ENCODE assay signal across 20 cellular contexts in the genomic region with DNA sequence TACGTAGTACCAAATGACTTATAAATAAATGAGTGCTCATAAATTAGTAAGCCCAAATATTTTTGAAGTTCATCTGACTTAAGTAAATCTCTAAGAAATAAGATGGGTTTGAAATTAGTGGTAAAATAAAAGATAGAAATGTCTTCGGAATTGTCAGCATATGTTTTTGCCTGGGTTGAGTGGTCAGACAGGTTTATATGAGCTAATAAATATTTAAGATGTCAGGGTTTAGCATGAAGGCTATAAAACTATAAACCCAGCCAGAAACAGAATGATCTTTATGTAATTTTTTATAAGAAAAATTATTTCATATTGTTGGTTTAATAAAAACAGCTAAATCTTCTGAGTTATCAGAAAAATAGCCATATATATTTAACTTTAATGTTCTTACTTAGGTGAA. TPM values are rescaled to one million over a fixed set of nuclear protein-coding genes. Genes with fewer than 3 reads are reported as not detected.
DNase-seq lines count a peak whose midpoint lies in the region; ATAC-seq, FAIRE-seq and TF ChIP-seq lines count a peak whose summit lies in the region.
"Had no signal": no experiment of that assay in that cellular context is flagged by ENCODE, and none has a peak within 500 bp of the region (broad histone marks: within the 10 kb centered on the region; RNA-seq: fewer than 3 reads in every experiment).

No MANE protein-coding gene starts in this region.

- H3K4me1 Mint-ChIP-seq in H9 = peaks cover 0 to 5% of the 10 kb centered on the region in 2 experiments; a peak in 2 of 4 replicates
- H3K4me1 Mint-ChIP-seq: B cell; CD4-positive, CD25-positive, alpha-beta regulatory T cell had no signal

- TF ChIP-seq CTCF in HCT116 (IDR thresholded peaks at IDR 0.05 in 2 of 3, conservative IDR thresholded peaks at IDR 0.05 in 1 of 3; ENCODE audit: borderline replicate concordance in 1 of 3, insufficient read depth in 1 of 3, low read depth in 2 of 3, low read length in 2 of 3) (no peak), H9 (conservative IDR thresholded peaks at IDR 0.05) (no peak)

- ATAC-seq in HCT116 = no peak
- ATAC-seq: CD8-positive, alpha-beta T cell had no signal

- no peak overlapping the region for H2BK5ac ChIP-seq in H9 (ENCODE audit: insufficient read length, low read length)

- WGBS in H9 (ENCODE audit: extremely low coverage, insufficient read length, low lambda C conversion rate) = no CpG with 5 or more reads among the region's 2 CpGs

- H3K4me2 ChIP-seq in HCT116 (ENCODE audit: low read length) = no peak overlapping the region
- H3K4me2 ChIP-seq in H9 (ENCODE audit: insufficient read depth, insufficient read length, low read length) = no peak overlapping the region
- H3K4me2 ChIP-seq: BLaER1 had no signal

- H3K9ac ChIP-seq in HCT116 (ENCODE audit: low read length) = no peak overlapping the region
- no peak overlapping the region for H3K9ac ChIP-seq in H9 (ENCODE audit: extremely low read depth, insufficient read length, low read length)
- H3K9ac ChIP-seq: BLaER1, GM23248 had no signal

- no peak overlapping the region for H3K4me3 Mint-ChIP-seq in H9
- H3K4me3 Mint-ChIP-seq: B cell; CD4-positive, CD25-positive, alpha-beta regulatory T cell; CD8-positive, alpha-beta T cell had no signal

- no peak overlapping the region for H2BK12ac ChIP-seq in H9 (ENCODE audit: insufficient read length, low read depth, low read length)

- H2BK120ac ChIP-seq in H9 (ENCODE audit: low read depth, low read length, poor library complexity, severe bottlenecking) = no peak overlapping the region

- RAD21 ChIA-PET in HCT116 (lab: Charles Lee; ENCODE audit: low non-redundant PET in 1 of 2, low total read pairs in 2 of 2, uncharacterized antibody in 2 of 2, unreplicated experiment in 2 of 2) = no interaction called here

- POLR2A ChIA-PET in HCT116 (lab: Charles Lee) = no interaction called here

- TF ChIP-seq POLR2A in HCT116 (IDR thresholded peaks at IDR 0.05; ENCODE audit: borderline replicate concordance, extremely low read depth, insufficient read depth, insufficient read length) = no peak

- no peak overlapping the region for H3K27ac Mint-ChIP-seq in H9
- H3K27ac Mint-ChIP-seq: B cell; CD4-positive, CD25-positive, alpha-beta regulatory T cell; CD8-positive, alpha-beta T cell had no signal

- intact Hi-C loops in HCT116 (cut with micrococcal nuclease) = no loop called here

- no peaks in the 10 kb centered on the region for H3K36me3 ChIP-seq in HCT116 (ENCODE audit: control insufficient read depth in 1 of 2, insufficient read depth in 2 of 2, low read length in 2 of 2)

- H4K91ac ChIP-seq in H9 (ENCODE audit: insufficient read length, low read depth, low read length) = no peak overlapping the region

- H2AK5ac ChIP-seq in H9 (ENCODE audit: insufficient read length, low read length) = no peak overlapping the region

- no peaks in the 10 kb centered on the region for H3K23me2 ChIP-seq in H9 (ENCODE audit: insufficient read length, low read depth, low read length, poor library complexity, severe bottlenecking)

- no peaks in the 10 kb centered on the region; a peak in 1 of 7 replicates for H3K36me3 Mint-ChIP-seq in H9 (ENCODE audit: insufficient read depth in 1 of 3, low read depth in 3 of 3)
- H3K36me3 Mint-ChIP-seq: CD4-positive, CD25-positive, alpha-beta regulatory T cell; CD8-positive, alpha-beta T cell had no signal

- no peaks in the 10 kb centered on the region for H3K27me3 ChIP-seq in HCT116 (ENCODE audit: insufficient read depth, low read length)
- no peaks in the 10 kb centered on the region for H3K27me3 ChIP-seq in H9 (ENCODE audit: insufficient read depth, low read length)
- H3K27me3 ChIP-seq: BLaER1 had no signal

- H3K79me2 ChIP-seq in HCT116 (ENCODE audit: insufficient read depth, low read length) (no peaks in the 10 kb centered on the region), H9 (ENCODE audit: insufficient read depth, low read length) (no peaks in the 10 kb centered on the region)

- no peak overlapping the region for H4K5ac ChIP-seq in H9 (ENCODE audit: insufficient read length, low read depth, low read length)

- TF ChIP-seq RAD21 in HCT116 (IDR thresholded peaks at IDR 0.05; ENCODE audit: low read depth) = no peak

- H3K4me3 ChIP-seq in HCT116 (replicated peaks in 1 of 2; ENCODE audit: low read depth in 1 of 2, low read length in 2 of 2) = no peak overlapping the region
- H3K4me3 ChIP-seq: BLaER1, GM23248 had no signal

- H3K56ac ChIP-seq in H9 (ENCODE audit: insufficient read length, low read depth, low read length) = no peak overlapping the region

- H3K9me3 Mint-ChIP-seq in H9 = peaks cover 5 to 22% of the 10 kb centered on the region in 2 experiments

- no peaks in the 10 kb centered on the region for H3K9me2 ChIP-seq in HCT116 (ENCODE audit: insufficient read depth)

- no peak overlapping the region for H2BK15ac ChIP-seq in H9 (ENCODE audit: low read depth, low read length)

- no peaks in the 10 kb centered on the region for H4K20me1 ChIP-seq in HCT116 (ENCODE audit: insufficient read depth)
- no peaks in the 10 kb centered on the region for H4K20me1 ChIP-seq in H9 (ENCODE audit: control insufficient read depth, insufficient read depth, insufficient read length)
- H4K20me1 ChIP-seq: BLaER1 had no signal

- H3K9me3 ChIP-seq in HCT116 (ENCODE audit: control insufficient read depth in 1 of 2, insufficient read depth in 1 of 2, low read depth in 1 of 2, low read length in 2 of 2) (0 out of 4 replicates have a peak, but pooled peaks cover 0 to 3% of the 10 kb centered on the region in 2 experiments), H9 (ENCODE audit: control insufficient read depth, low read depth, low read length) (no peaks in the 10 kb centered on the region)

- H3K23ac ChIP-seq in H9 (ENCODE audit: insufficient read length, low read depth, low read length) = no peak overlapping the region

- H3K27me3 Mint-ChIP-seq in H9 (ENCODE audit: low read depth) = peaks cover 26% of the 10 kb centered on the region

- CTCF ChIA-PET in HCT116 (lab: Charles Lee) = interaction anchor here (1.5 kb wide), 1 partner anchor 41 kb away, joined by 6 read pairs; no protein-coding TSS in a partner anchor

- H4K8ac ChIP-seq in H9 (replicated peaks; ENCODE audit: insufficient read length, low read depth, low read length) = no peak overlapping the region

- no peak overlapping the region for H3K18ac ChIP-seq in H9 (ENCODE audit: insufficient read length, low read depth, low read length)

- H3K4ac ChIP-seq in H9 (ENCODE audit: low read depth, low read length) = no peak overlapping the region

- H3T11ph ChIP-seq in H9 (ENCODE audit: low read length) = no peak overlapping the region

- H2BK20ac ChIP-seq in H9 (ENCODE audit: low read depth, low read length, poor library complexity, severe bottlenecking) = no peak overlapping the region

- no TSS peak for BruUV-seq in HCT116 (replicated peaks; lab: Mats Ljungman, UMichigan)

- H2AFZ ChIP-seq in HCT116 (ENCODE audit: low read depth, low read length, poor library complexity, severe bottlenecking) (no peak overlapping the region), H9 (ENCODE audit: low read length) (no peak overlapping the region)
- H2AFZ ChIP-seq: GM23248 had no signal

- H3K4me1 ChIP-seq in HCT116 (ENCODE audit: control insufficient read depth in 1 of 2, insufficient read depth in 2 of 2, low read length in 2 of 2) (no peaks in the 10 kb centered on the region), H9 (ENCODE audit: insufficient read depth, low read length) (no peaks in the 10 kb centered on the region)

- FAIRE-seq in TTC549 (lab: Jason Lieb, UNC) = peak; percentile 51
- FAIRE-seq: GM12892, GM19239, H1 had no signal

- H3K27ac ChIP-seq in HCT116 (ENCODE audit: low read depth, low read length) (no peak overlapping the region), H9 (ENCODE audit: insufficient read length, low read depth, low read length) (no peak overlapping the region)
- H3K27ac ChIP-seq: BLaER1, C4-2B, GM23248 had no signal

- no peaks in the 10 kb centered on the region for H3K79me1 ChIP-seq in H9 (ENCODE audit: insufficient read depth, low read depth, low read length, poor library complexity, severe bottlenecking)

- DNase-seq in NCI-H2171 treated with DMSO at 0.1 percent for 48 hours (lab: John Stamatoyannopoulos, UW) (peak; percentile 14), NCI-H2171 (lab: John Stamatoyannopoulos, UW) (no peak), HCT116 (ENCODE audit: low read depth, low spot score) (no peak), myocyte (ENCODE audit: low read depth) (peak; percentile 15), NCI-H2196 treated with DMSO at 0.1 percent for 48 hours (lab: John Stamatoyannopoulos, UW; ENCODE audit: unreplicated experiment) (no peak), SK-N-DZ (ENCODE audit: low spot score) (no peak), H9 (no peak)
- DNase-seq: Caco-2; CD4-positive, CD25-positive, alpha-beta regulatory T cell; CD8-positive, alpha-beta T cell; DMS153; GM23248; H7 had no signal

- no peak overlapping the region for H3K14ac ChIP-seq in H9 (ENCODE audit: insufficient read depth, low read length)

TF ChIP-seq in HCT116, 20 proteins besides CTCF, POLR2A, EP300 and RAD21:
- TF ChIP-seq EZH2 (IDR thresholded peaks at IDR 0.05) = no peak
- TF ChIP-seq CBX3 (IDR thresholded peaks at IDR 0.05; ENCODE audit: low read depth) = peak; percentile 68; the same call in 1 of the 2 replicates

RNA-seq across cellular contexts. Expression of gene JAG2, which starts 37.3 kb away (rescaled TPM):
- total RNA-seq in HCT116 (2021; ENCODE audit: unreplicated experiment) = 85.9 TPM
- 71.0 and 86.6 TPM in 2 replicates for polyA plus RNA-seq in HCT116 (2012)
- total RNA-seq in myocyte = 32.5 and 42.7 TPM in 2 replicates
- polyA plus RNA-seq in myocyte (2012) = 12.0 TPM
- 1.1 and 1.9 TPM in 2 replicates for polyA plus RNA-seq in SK-N-DZ (2014; cell fraction: cytosol; rRNA removed)
- 8.2 and 9.0 TPM in 2 replicates for polyA plus RNA-seq in SK-N-DZ (2014; cell fraction: nucleus; rRNA removed)
- 11.3 and 11.4 TPM in 2 replicates for total RNA-seq in H9 (2021)
- polyA plus RNA-seq: GM23248 had no signal

RNA-seq across cellular contexts. Expression of gene NUDT14, which starts 49.9 kb away (rescaled TPM):
- total RNA-seq in HCT116 (2021; ENCODE audit: unreplicated experiment) (56.1 TPM), myocyte (33.2 and 40.9 TPM in 2 replicates), H9 (2021) (39.0 and 41.1 TPM in 2 replicates)
- polyA plus RNA-seq in HCT116 (2012) = 41.5 and 42.8 TPM in 2 replicates
- polyA plus RNA-seq in myocyte (2012) = 14.7 TPM
- 5.6 and 8.3 TPM in 2 replicates for polyA plus RNA-seq in SK-N-DZ (2014; cell fraction: cytosol; rRNA removed)
- 3.4 and 6.4 TPM in 2 replicates for polyA plus RNA-seq in SK-N-DZ (2014; cell fraction: nucleus; rRNA removed)

Comparison
In these comparisons a context has a peak if more than half of its experiments do, and no peak if none do; other contexts are left out.
1. DNase-seq: peak in NCI-H2171 treated with DMSO at 0.1 percent for 48 hours (single experiment) and myocyte (single experiment); none in NCI-H2171 (single experiment), HCT116 (single experiment), NCI-H2196 treated with DMSO at 0.1 percent for 48 hours (single experiment), SK-N-DZ (single experiment) and H9 (single experiment).